ENCODE assay signal across 16 cellular contexts in the genomic region with DNA sequence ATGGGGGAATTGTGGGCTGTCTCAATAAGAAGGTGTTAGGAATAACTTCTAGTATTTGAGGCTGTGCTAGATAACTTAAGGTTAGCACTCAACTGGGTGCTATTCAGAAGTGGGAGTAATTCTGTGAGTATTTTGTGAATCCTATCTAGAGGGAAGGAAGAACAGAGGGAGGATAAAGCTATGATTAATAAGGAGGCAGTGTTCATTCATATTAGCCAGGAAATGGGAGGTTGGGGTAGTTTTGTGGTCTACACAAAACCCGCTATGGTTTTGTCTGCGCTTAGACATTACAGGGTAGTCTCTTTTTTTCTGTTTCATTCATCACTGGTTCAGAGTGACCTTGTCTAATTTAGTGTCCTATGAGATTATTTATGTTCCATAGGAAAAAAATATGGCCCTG.
DNase-seq lines count a peak whose midpoint lies in the region; ATAC-seq and TF ChIP-seq lines count a peak whose summit lies in the region.
"Had no signal": no experiment of that assay in that cellular context is flagged by ENCODE, and none has a peak within 500 bp of the region (broad histone marks: within the 10 kb centered on the region; RNA-seq: fewer than 3 reads in every experiment).

No MANE protein-coding gene starts in this region.

- H3K9me3 ChIP-seq in heart right ventricle (no peaks in the 10 kb centered on the region), right cardiac atrium (ENCODE audit: control insufficient read depth, low read length) (no peaks in the 10 kb centered on the region)
- H3K9me3 ChIP-seq: MG63 had no signal

- TF ChIP-seq CTCF in heart right ventricle (IDR thresholded peaks at IDR 0.05), result no peak

- no peak overlapping the region for H3K4me3 Mint-ChIP-seq in activated CD4-positive, alpha-beta T cell treated with anti-CD3 and anti-CD28 coated beads, Interleukin-2, amount 10 ng/mL, durations not matched to agents 24 days and 14 days
- H3K4me3 Mint-ChIP-seq in stimulated activated naive CD8-positive, alpha-beta T cell treated with anti-CD3 and anti-CD28 coated beads, Interleukin-15, amount 100 ng/mL, for 72 hours, result no peak overlapping the region
- H3K4me3 Mint-ChIP-seq: H9 had no signal

- no peaks in the 10 kb centered on the region for H3K27me3 Mint-ChIP-seq in activated CD4-positive, alpha-beta T cell treated with anti-CD3 and anti-CD28 coated beads, Interleukin-2, amount 10 ng/mL, durations not matched to agents 24 days and 14 days
- H3K27me3 Mint-ChIP-seq in stimulated activated naive CD8-positive, alpha-beta T cell treated with anti-CD3 and anti-CD28 coated beads, Interleukin-15, amount 100 ng/mL, for 72 hours, result no peaks in the 10 kb centered on the region
- H3K27me3 Mint-ChIP-seq: CD4-positive, alpha-beta memory T cell had no signal

- H3K27ac ChIP-seq in heart right ventricle, result peak overlapping the region in 7 of 10 donors; percentile 17 to 71 (median 57)
- H3K27ac ChIP-seq in right cardiac atrium (ENCODE audit: low read length), result peak overlapping the region; percentile 78

- DNase-seq in activated CD4-positive, alpha-beta T cell treated with anti-CD3 and anti-CD28 coated beads, Interleukin-2, amount 10 ng/mL, durations not matched to agents 24 days and 14 days, result peak; percentile 37
- DNase-seq in activated CD4-positive, alpha-beta T cell treated with anti-CD3 and anti-CD28 coated beads for 1 hour, result no peak
- DNase-seq in heart right ventricle (no peak), left ventricle myocardium superior (no peak), right cardiac atrium (no peak), activated T-cell treated with anti-CD3 and anti-CD28 coated beads for 4 hours (no peak), AG08396 (ENCODE audit: low spot score) (no peak)
- peak in 1 of 2 donors; percentile 18 for DNase-seq in stimulated activated naive CD8-positive, alpha-beta T cell treated with anti-CD3 and anti-CD28 coated beads, Interleukin-15, amount 100 ng/mL, for 72 hours
- DNase-seq: 8988T; CD4-positive, alpha-beta memory T cell; H9; Karpas-422; MG63; NCI-H1092; NCI-H2081 treated with DMSO at 0.1 percent for 48 hours; NCI-H524 treated with DMSO at 0.1 percent for 48 hours had no signal

- intact Hi-C loops in activated CD4-positive, alpha-beta T cell treated with anti-CD3 and anti-CD28 coated beads, Interleukin-2, amount 10 ng/mL, durations not matched to agents 24 days and 14 days (cut with micrococcal nuclease), result no loop called here
- intact Hi-C loops in heart right ventricle (cut with DNase I) (loop anchor here in 1 of 10 donors (10.0 kb wide), 1 partner anchor 644 kb away; no protein-coding TSS in a partner anchor), left ventricle myocardium superior (cut with micrococcal nuclease) (no loop called here), right cardiac atrium (cut with DNase I) (no loop called here)

- H3K36me3 Mint-ChIP-seq in activated CD4-positive, alpha-beta T cell treated with anti-CD3 and anti-CD28 coated beads, Interleukin-2, amount 10 ng/mL, durations not matched to agents 24 days and 14 days (ENCODE audit: low read depth), result no peaks in the 10 kb centered on the region
- H3K36me3 Mint-ChIP-seq: CD4-positive, alpha-beta memory T cell had no signal

- H3K27me3 ChIP-seq in heart right ventricle (no peaks in the 10 kb centered on the region), right cardiac atrium (ENCODE audit: control insufficient read depth, insufficient read depth) (no peaks in the 10 kb centered on the region)
- H3K27me3 ChIP-seq: MG63 had no signal

- H3K4me1 ChIP-seq in heart right ventricle (peaks cover 0 to 26% (median 12%) of the 10 kb centered on the region in 9 donors), right cardiac atrium (ENCODE audit: control insufficient read depth, insufficient read depth, low read length) (no peaks in the 10 kb centered on the region)

- H3K4me1 Mint-ChIP-seq in activated CD4-positive, alpha-beta T cell treated with anti-CD3 and anti-CD28 coated beads, Interleukin-2, amount 10 ng/mL, durations not matched to agents 24 days and 14 days, result peaks cover 19% of the 10 kb centered on the region
- H3K4me1 Mint-ChIP-seq in stimulated activated naive CD8-positive, alpha-beta T cell treated with anti-CD3 and anti-CD28 coated beads, Interleukin-15, amount 100 ng/mL, for 72 hours, result peaks cover 14% of the 10 kb centered on the region

- 89 to 93% methylated on average over 2 of the region's 2 CpGs for WGBS in heart right ventricle, 2 donors
- 93% methylated on average over 2 of the region's 2 CpGs for WGBS in right cardiac atrium

- H3K4me3 ChIP-seq in heart right ventricle, result no peak overlapping the region
- no peak overlapping the region for H3K4me3 ChIP-seq in right cardiac atrium (ENCODE audit: low read length)
- H3K4me3 ChIP-seq: MG63 had no signal

- peaks cover 0 to 79% (median 18%) of the 10 kb centered on the region in 9 donors for H3K36me3 ChIP-seq in heart right ventricle
- H3K36me3 ChIP-seq: MG63 had no signal

- no peak overlapping the region for H3K27ac Mint-ChIP-seq in activated CD4-positive, alpha-beta T cell treated with anti-CD3 and anti-CD28 coated beads, Interleukin-2, amount 10 ng/mL, durations not matched to agents 24 days and 14 days
- no peak overlapping the region for H3K27ac Mint-ChIP-seq in stimulated activated naive CD8-positive, alpha-beta T cell treated with anti-CD3 and anti-CD28 coated beads, Interleukin-15, amount 100 ng/mL, for 72 hours
- H3K27ac Mint-ChIP-seq: H9 had no signal

- H3K9me3 Mint-ChIP-seq in activated CD4-positive, alpha-beta T cell treated with anti-CD3 and anti-CD28 coated beads, Interleukin-2, amount 10 ng/mL, durations not matched to agents 24 days and 14 days, result no peaks in the 10 kb centered on the region
- no peaks in the 10 kb centered on the region for H3K9me3 Mint-ChIP-seq in stimulated activated naive CD8-positive, alpha-beta T cell treated with anti-CD3 and anti-CD28 coated beads, Interleukin-15, amount 100 ng/mL, for 72 hours
- H3K9me3 Mint-ChIP-seq: CD4-positive, alpha-beta memory T cell; H9 had no signal

- ATAC-seq in heart right ventricle (peak in 4 of 8 donors; percentile 4 to 16 (median 8)), left ventricle myocardium superior (no peak), right cardiac atrium (no peak)
- peak; percentile 83 for ATAC-seq in stimulated activated naive CD8-positive, alpha-beta T cell treated with anti-CD3 and anti-CD28 coated beads, Interleukin-15, amount 100 ng/mL, for 72 hours
